ENCODE assay signal across 8 cellular contexts in the genomic region with DNA sequence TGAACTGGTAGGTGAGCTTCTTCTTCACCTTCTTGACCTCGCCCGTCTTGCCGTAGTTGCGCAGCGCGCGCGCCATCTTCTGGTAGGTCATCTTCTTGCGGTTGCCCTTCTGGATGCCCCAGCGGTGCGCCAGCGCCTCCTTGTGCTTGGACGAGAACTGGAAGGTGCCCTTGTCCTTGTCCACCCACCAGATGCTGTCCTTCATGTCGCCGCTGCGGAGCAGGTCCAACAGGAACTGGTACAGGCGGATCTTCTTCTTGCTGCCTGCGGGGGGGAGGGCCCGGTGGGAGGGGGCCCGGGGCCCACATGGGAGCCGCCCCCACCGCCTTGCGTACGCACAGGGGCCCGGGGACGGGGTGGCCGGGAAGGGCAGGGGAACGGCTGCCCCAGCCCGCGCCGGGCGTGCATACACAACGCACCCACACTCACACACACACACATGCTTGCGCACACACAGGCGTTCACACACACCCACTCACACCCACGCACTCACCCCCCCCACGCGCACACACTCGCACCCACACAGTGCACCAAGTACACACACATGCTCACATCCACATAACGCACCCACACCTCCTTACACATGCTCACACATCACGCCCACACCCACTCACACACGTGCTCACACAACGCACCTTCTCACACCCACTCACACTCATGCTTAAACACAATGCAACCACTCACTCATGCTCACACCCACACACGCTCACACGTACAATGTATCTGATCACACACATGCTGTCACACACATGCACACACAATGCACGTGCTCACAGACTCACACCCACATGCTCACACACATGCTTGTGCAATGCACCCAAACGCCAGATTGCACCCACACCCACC. TPM values are rescaled to one million over a fixed set of nuclear protein-coding genes. Genes with fewer than 3 reads are reported as not detected.
DNase-seq lines count a peak whose midpoint lies in the region; FAIRE-seq and TF ChIP-seq lines count a peak whose summit lies in the region.

No MANE protein-coding gene starts in this region.

- H3K4me2 ChIP-seq in keratinocyte (ENCODE audit: control insufficient read depth, extremely low read depth, insufficient read depth, low read depth, low read length) = peak overlapping the region; percentile 58

- no peaks in the 10 kb centered on the region for H3K9me1 ChIP-seq in keratinocyte (ENCODE audit: control insufficient read depth, extremely low read depth, insufficient read depth, low read length)

- no peaks in the 10 kb centered on the region for H3K79me2 ChIP-seq in keratinocyte (ENCODE audit: control insufficient read depth, insufficient read depth, low read length)

- H4K20me1 ChIP-seq in keratinocyte (ENCODE audit: control insufficient read depth, extremely low read depth, insufficient read depth, low read length) = no peaks in the 10 kb centered on the region

- peaks cover 6% of the 10 kb centered on the region for H3K4me1 ChIP-seq in keratinocyte (ENCODE audit: control insufficient read depth, extremely low read depth, insufficient read depth, low read length)

- H3K36me3 ChIP-seq in keratinocyte (ENCODE audit: control insufficient read depth in 2 of 2, extremely low read depth in 1 of 2, insufficient read depth in 2 of 2, low read length in 2 of 2) = no peaks in the 10 kb centered on the region

- H3K27me3 ChIP-seq in keratinocyte (ENCODE audit: control insufficient read depth, extremely low read depth, insufficient read depth, low read length) = no peaks in the 10 kb centered on the region

- dilution Hi-C loops in keratinocyte (cut with MboI; ENCODE audit: extremely low pct_ligation_motif_present, low sequenced_read_pairs) = no loop called here

- H3K9me3 ChIP-seq in keratinocyte (ENCODE audit: control insufficient read depth, low read depth, low read length) = no peaks in the 10 kb centered on the region

- no peak for TF ChIP-seq EP300 in Ishikawa (IDR thresholded peaks at IDR 0.05; ENCODE audit: borderline replicate concordance)

- no peak overlapping the region for H3K9ac ChIP-seq in keratinocyte (ENCODE audit: control insufficient read depth, extremely low read depth, insufficient read depth, low read length)

- H3K4me3 ChIP-seq in keratinocyte (ENCODE audit: control insufficient read depth in 2 of 3, extremely low read depth in 1 of 3, insufficient read depth in 2 of 3, low read depth in 1 of 3, low read length in 3 of 3) = peak overlapping the region in 2 of 3 experiments; percentile 26 to 32

- peak; percentile 99 to 100 (median 100) for TF ChIP-seq CTCF in keratinocyte (optimal IDR thresholded peaks at IDR 0.05 in 1 of 3, IDR thresholded peaks at IDR 0.05 in 1 of 3, conservative IDR thresholded peaks at IDR 0.05 in 1 of 3; ENCODE audit: extremely low read depth in 1 of 3, insufficient read depth in 2 of 3, low read length in 3 of 3)

- peak; percentile 88 for DNase-seq in DMS53 treated with DMSO at 0.1 percent for 48 hours (lab: John Stamatoyannopoulos, UW; ENCODE audit: unreplicated experiment)
- DNase-seq in OCI-M1 (lab: John Stamatoyannopoulos, UW) = peak; percentile 22
- peak; percentile 85 for DNase-seq in cerebellum (ENCODE audit: low spot score)
- DNase-seq in keratinocyte (ENCODE audit: low read depth, low spot score) = peak; percentile 75
- peak; percentile 84 for DNase-seq in smooth muscle cell of the brain vasculature (ENCODE audit: low read depth, low spot score)
- DNase-seq in cortex of kidney (lab: John Stamatoyannopoulos, UW) = no peak
- no peak for DNase-seq in activated CD4-positive, CD25-positive, alpha-beta regulatory T cell (lab: John Stamatoyannopoulos, UW)

- H2AFZ ChIP-seq in keratinocyte (ENCODE audit: control insufficient read depth, low read length) = peak overlapping the region; percentile 26

- TF ChIP-seq RAD21 in Ishikawa (IDR thresholded peaks at IDR 0.05; ENCODE audit: low read depth) = peak; percentile 99

- H3K27ac ChIP-seq in keratinocyte (ENCODE audit: control insufficient read depth, insufficient read depth, low read length) = no peak overlapping the region

- FAIRE-seq in keratinocyte (lab: Jason Lieb, UNC) = peak; percentile 93

TF ChIP-seq in Ishikawa, 13 proteins besides CTCF, POLR2A, EP300 and RAD21:
- TF ChIP-seq EGR1 (IDR thresholded peaks at IDR 0.05) (peak; percentile 59), TCF12 (IDR thresholded peaks at IDR 0.05; ENCODE audit: low read depth) (peak; percentile 72; the same call in 1 of the 2 replicates), TEAD4 (IDR thresholded peaks at IDR 0.05) (peak; percentile 15; the same call in 1 of the 2 replicates), TAF1 (IDR thresholded peaks at IDR 0.05; ENCODE audit: low read depth) (no peak), YY1 (IDR thresholded peaks at IDR 0.05; ENCODE audit: low read depth) (peak; percentile 65; the same call in 1 of the 2 replicates), ZBTB7A (IDR thresholded peaks at IDR 0.05; ENCODE audit: low read depth) (no peak)
- TF ChIP-seq, protein P1, sequence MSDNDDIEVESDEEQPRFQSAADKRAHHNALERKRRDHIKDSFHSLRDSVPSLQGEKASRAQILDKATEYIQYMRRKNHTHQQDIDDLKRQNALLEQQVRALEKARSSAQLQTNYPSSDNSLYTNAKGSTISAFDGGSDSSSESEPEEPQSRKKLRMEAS (IDR thresholded peaks at IDR 0.05) = peak; percentile 35; the same call in 1 of the 2 replicates
- TF ChIP-seq, protein P2, sequence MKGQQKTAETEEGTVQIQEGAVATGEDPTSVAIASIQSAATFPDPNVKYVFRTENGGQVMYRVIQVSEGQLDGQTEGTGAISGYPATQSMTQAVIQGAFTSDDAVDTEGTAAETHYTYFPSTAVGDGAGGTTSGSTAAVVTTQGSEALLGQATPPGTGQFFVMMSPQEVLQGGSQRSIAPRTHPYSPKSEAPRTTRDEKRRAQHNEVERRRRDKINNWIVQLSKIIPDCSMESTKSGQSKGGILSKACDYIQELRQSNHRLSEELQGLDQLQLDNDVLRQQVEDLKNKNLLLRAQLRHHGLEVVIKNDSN (IDR thresholded peaks at IDR 0.05) = peak; percentile 21; the same call in 1 of the 2 replicates

RNA-seq across cellular contexts. Expression of gene MYBPC3, which starts 3.0 kb away (rescaled TPM):
- 0.18 TPM for total RNA-seq in cerebellum
- not detected in 3 replicates for polyA plus RNA-seq in keratinocyte
- polyA plus RNA-seq in keratinocyte (2011; ENCODE audit: low read depth) = not detected
- polyA plus RNA-seq in keratinocyte (2011; cell fraction: cytosol; rRNA removed) = not detected in 2 replicates
- not detected in 2 replicates for polyA plus RNA-seq in keratinocyte (2011; cell fraction: nucleus; rRNA removed)
- polyA plus RNA-seq in keratinocyte (2012; ENCODE audit: low replicate concordance) = not detected in 2 replicates
- polyA minus RNA-seq in keratinocyte = not detected in 3 replicates
- not detected for polyA minus RNA-seq in keratinocyte (2011; cell fraction: cytosol; rRNA and poly(A)+ RNA removed)
- not detected in 2 replicates for polyA minus RNA-seq in keratinocyte (2011; cell fraction: nucleus; rRNA and poly(A)+ RNA removed)

RNA-seq across cellular contexts. Expression of gene SPI1, which starts 22.8 kb away (rescaled TPM):
- 1.2 TPM for total RNA-seq in cerebellum
- not detected in 3 replicates for polyA plus RNA-seq in keratinocyte
- not detected for polyA plus RNA-seq in keratinocyte (2011; ENCODE audit: low read depth)
- not detected in 2 replicates for polyA plus RNA-seq in keratinocyte (2011; cell fraction: cytosol; rRNA removed)
- polyA plus RNA-seq in keratinocyte (2011; cell fraction: nucleus; rRNA removed) = not detected in 2 replicates
- not detected in 2 replicates for polyA plus RNA-seq in keratinocyte (2012; ENCODE audit: low replicate concordance)
- polyA minus RNA-seq in keratinocyte = 0.13 TPM in 1 of 3 replicates, not detected in the others
- not detected for polyA minus RNA-seq in keratinocyte (2011; cell fraction: cytosol; rRNA and poly(A)+ RNA removed)
- not detected in 2 replicates for polyA minus RNA-seq in keratinocyte (2011; cell fraction: nucleus; rRNA and poly(A)+ RNA removed)

RNA-seq across cellular contexts. Expression of gene SLC39A13, which starts 52.9 kb away (rescaled TPM):
- total RNA-seq in cerebellum = 10.7 TPM
- 35.3 to 62.3 TPM (median 59.9 TPM) in 3 replicates for polyA plus RNA-seq in keratinocyte
- polyA plus RNA-seq in keratinocyte (2011; ENCODE audit: low read depth) = 8.1 TPM
- 24.9 and 51.2 TPM in 2 replicates for polyA plus RNA-seq in keratinocyte (2011; cell fraction: cytosol; rRNA removed)
- 163 and 223 TPM in 2 replicates for polyA plus RNA-seq in keratinocyte (2011; cell fraction: nucleus; rRNA removed)
- polyA plus RNA-seq in keratinocyte (2012; ENCODE audit: low replicate concordance) = 31.4 and 61.9 TPM in 2 replicates
- polyA minus RNA-seq in keratinocyte = 24.6 to 50.4 TPM (median 25.7 TPM) in 3 replicates
- 68.1 TPM for polyA minus RNA-seq in keratinocyte (2011; cell fraction: cytosol; rRNA and poly(A)+ RNA removed)
- polyA minus RNA-seq in keratinocyte (2011; cell fraction: nucleus; rRNA and poly(A)+ RNA removed) = 65.1 and 68.7 TPM in 2 replicates

Comparison
In these comparisons a context has a peak if more than half of its experiments do, and no peak if none do; other contexts are left out.
1. DNase-seq: peak in DMS53 treated with DMSO at 0.1 percent for 48 hours (single experiment), OCI-M1 (single experiment), cerebellum (single experiment), keratinocyte (single experiment) and smooth muscle cell of the brain vasculature (single experiment); none in cortex of kidney (single experiment) and activated CD4-positive, CD25-positive, alpha-beta regulatory T cell (0 of 4).